In genomic region chr2:71710367-71710766, GRCh38 we compare ENCODE assay signal across 23 cellular contexts.
"Had no signal": no experiment of that assay in that cellular context is flagged by ENCODE, and none has a peak within 500 bp of the region (broad histone marks: within the 10 kb centered on the region; RNA-seq: fewer than 3 reads in every experiment).

No MANE protein-coding gene starts in this region.

- H3K4me2 ChIP-seq: hepatocyte, neural progenitor cell had no signal

- H3K36me3 ChIP-seq: esophagus muscularis mucosa, gastroesophageal sphincter, heart left ventricle, left lung, neural progenitor cell, right lobe of liver, tibial artery had no signal

- H3K4me3 ChIP-seq: coronary artery, esophagus muscularis mucosa, gastroesophageal sphincter, heart left ventricle, hepatocyte, left lung, lung, mucosa of descending colon, neural progenitor cell, right lobe of liver, testis, tibial artery had no signal

- H3K9me3 ChIP-seq: esophagus muscularis mucosa, gastroesophageal sphincter, heart left ventricle, left lung, mucosa of descending colon, right lobe of liver, testis, tibial artery had no signal

- H3K9ac ChIP-seq: neural progenitor cell, parathyroid adenoma had no signal

- FAIRE-seq: endothelial cell of umbilical vein had no signal

- H3K4me1 ChIP-seq: foreskin keratinocyte, left lung, neural progenitor cell, parathyroid adenoma, right lobe of liver, testis had no signal

- H3K27me3 ChIP-seq: esophagus muscularis mucosa, gastroesophageal sphincter, heart left ventricle, hepatocyte, left lung, neural progenitor cell, right lobe of liver, testis, tibial artery had no signal

- H3K79me2 ChIP-seq: hepatocyte, parathyroid adenoma had no signal

- H3K27ac ChIP-seq: esophagus muscularis mucosa, foreskin keratinocyte, gastroesophageal sphincter, heart left ventricle, hepatocyte, left lung, neural progenitor cell, parathyroid adenoma, right lobe of liver, testis, tibial artery had no signal

- ATAC-seq: foreskin keratinocyte; gastroesophageal sphincter; heart left ventricle; left cardiac atrium; left lung; mucosa of descending colon; naive thymus-derived CD4-positive, alpha-beta T cell; stimulated activated memory B cell treated with anti-CD40 and anti-IgM and Interleukin-4, amounts not matched to agents 10 μg/mL and 1 μg/mL and 100 μg/mL, for 72 hours; stimulated activated naive CD8-positive, alpha-beta T cell treated with anti-CD3 and anti-CD28 coated beads, Interleukin-15, Interleukin-2, amounts not matched to agents 100 U/mL and 50 U/mL, for 24 hours had no signal

- DNase-seq: dermis blood vessel endothelial cell; effector memory CD4-positive, alpha-beta T cell; foreskin keratinocyte; heart left ventricle; left cardiac atrium; left lung; mucosa of descending colon; naive thymus-derived CD4-positive, alpha-beta T cell; stimulated activated CD4-positive, alpha-beta T cell treated with anti-CD3 and anti-CD28 coated beads, Interleukin-4, amount 100 ng/mL, for 4 hours; stimulated activated naive CD8-positive, alpha-beta T cell treated with anti-CD3 and anti-CD28 coated beads, Interleukin-15, Interleukin-2, amounts not matched to agents 100 U/mL and 50 U/mL, for 24 hours; substantia nigra; testis had no signal

- H2AFZ ChIP-seq: hepatocyte, neural progenitor cell, parathyroid adenoma had no signal
